In the genomic region with DNA sequence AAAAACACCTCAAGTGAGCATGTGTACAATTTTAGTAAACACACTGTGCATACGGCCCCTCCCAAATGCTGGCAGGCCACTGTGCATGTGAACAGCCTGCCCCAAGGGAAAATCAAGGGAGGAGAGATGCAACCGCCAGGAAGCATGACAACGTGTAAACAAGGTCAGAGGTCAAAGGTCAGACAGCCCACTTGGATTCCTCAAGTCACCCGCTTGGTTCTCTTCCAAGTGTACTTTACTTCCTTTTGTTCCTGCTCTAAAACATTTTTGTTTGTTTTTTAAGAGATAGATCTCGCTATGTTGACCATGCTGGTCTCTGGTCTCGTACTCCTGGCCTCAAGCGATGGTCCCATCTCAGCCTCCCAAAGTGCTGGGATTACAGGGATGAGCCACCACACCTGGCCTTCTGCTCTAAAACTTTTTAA, we compare ENCODE assay signal across 1 cellular context.
TF ChIP-seq lines count a peak whose summit lies in the region.

No MANE protein-coding gene starts in this region.

TF ChIP-seq in K562, 482 proteins besides CTCF, POLR2A, EP300 and RAD21 (continued from another document):
- TF ChIP-seq ZNF449 (CRISPR knock-in tag; IDR thresholded peaks at IDR 0.05) (peak; percentile 56; the same call in 1 of the 2 replicates), ZNF41 (CRISPR knock-in tag; conservative IDR thresholded peaks at IDR 0.05) (0 out of 2 replicates have a peak, but pooled peaks have one; percentile 53), NR4A1 (CRISPR knock-in tag; IDR thresholded peaks at IDR 0.05) (no peak), NR4A1 (tag; IDR thresholded peaks at IDR 0.05) (0 out of 2 replicates have a peak, but pooled peaks have one; percentile 73), MAFG (tag; conservative IDR thresholded peaks at IDR 0.05) (peak; percentile 9; the same call in 1 of the 2 replicates), PTRF (tag; IDR thresholded peaks at IDR 0.05) (peak; percentile 47; the same call in 1 of the 2 replicates), KDM4B (IDR thresholded peaks at IDR 0.05; ENCODE audit: borderline replicate concordance in 2 of 2, low read depth in 1 of 2) (no peak), SNAPC5 (CRISPR knock-in tag; IDR thresholded peaks at IDR 0.05) (no peak), JUN (IDR thresholded peaks at IDR 0.05; ENCODE audit: borderline replicate concordance, low read depth, low read length) (no peak), JUN (CRISPR knock-in tag; IDR thresholded peaks at IDR 0.05; ENCODE audit: borderline replicate concordance) (no peak), POLR2H (tag; IDR thresholded peaks at IDR 0.05; ENCODE audit: low read depth) (no peak), FOXK2 (conservative IDR thresholded peaks at IDR 0.05 in 1 of 2, IDR thresholded peaks at IDR 0.05 in 1 of 2; ENCODE audit: low read depth in 2 of 2) (peak; percentile 72 to 75; a peak in 3 of 4 replicates), ZNF197 (CRISPR knock-in tag; IDR thresholded peaks at IDR 0.05; ENCODE audit: low read depth) (0 out of 2 replicates have a peak, but pooled peaks have one; percentile 33), SMAD3 (CRISPR knock-in tag; conservative IDR thresholded peaks at IDR 0.05) (peak; percentile 60; the same call in 1 of the 2 replicates), HMG20B (CRISPR knock-in tag; IDR thresholded peaks at IDR 0.05) (no peak), RFX7 (CRISPR knock-in tag; IDR thresholded peaks at IDR 0.05) (no peak), MEF2D (tag; conservative IDR thresholded peaks at IDR 0.05; ENCODE audit: low read depth) (no peak), NR3C1 (CRISPR knock-in tag; IDR thresholded peaks at IDR 0.05) (no peak), ZNF324 (CRISPR knock-in tag; IDR thresholded peaks at IDR 0.05) (no peak), ZNF24 (IDR thresholded peaks at IDR 0.05) (no peak), TEAD1 (CRISPR knock-in tag; IDR thresholded peaks at IDR 0.05) (0 out of 4 replicates have a peak, but pooled peaks of 1 of the 2 experiments have one; percentile 35), CCAR2 (IDR thresholded peaks at IDR 0.05; ENCODE audit: low read depth, low read length) (no peak), ZNF778 (CRISPR knock-in tag; IDR thresholded peaks at IDR 0.05) (no peak), SMAD4 (CRISPR knock-in tag; conservative IDR thresholded peaks at IDR 0.05) (peak; percentile 40; the same call in 1 of the 2 replicates), HNRNPUL1 (IDR thresholded peaks at IDR 0.05; ENCODE audit: low read length) (no peak), TEAD2 (tag; IDR thresholded peaks at IDR 0.05) (peak; percentile 79), NR2F6 (CRISPR knock-in tag; IDR thresholded peaks at IDR 0.05) (peak; percentile 58; the same call in 1 of the 2 replicates), ZNF316 (IDR thresholded peaks at IDR 0.05) (no peak), ZNF639 (CRISPR knock-in tag; conservative IDR thresholded peaks at IDR 0.05 in 1 of 2, IDR thresholded peaks at IDR 0.05 in 1 of 2) (peak in 1 of 2 experiments; percentile 37; a peak in 1 of 4 replicates), NR2C1 (IDR thresholded peaks at IDR 0.05) (peak; percentile 97), NR2C1 (tag; IDR thresholded peaks at IDR 0.05) (peak; percentile 99), ZNF212 (CRISPR knock-in tag; IDR thresholded peaks at IDR 0.05) (no peak), SMAD2 (IDR thresholded peaks at IDR 0.05; ENCODE audit: low read depth, low read length) (no peak), SIN3B (IDR thresholded peaks at IDR 0.05; ENCODE audit: low read depth) (no peak), FOSL1 (tag; conservative IDR thresholded peaks at IDR 0.05) (0 out of 2 replicates have a peak, but pooled peaks have one; percentile 11), ZNF696 (CRISPR knock-in tag; conservative IDR thresholded peaks at IDR 0.05) (no peak), HMGN3 (IDR thresholded peaks at IDR 0.05; ENCODE audit: borderline replicate concordance, extremely low read depth, insufficient read length, low read depth, low read length) (no peak), ZNF224 (CRISPR knock-in tag; IDR thresholded peaks at IDR 0.05) (no peak), ZNF583 (CRISPR knock-in tag; IDR thresholded peaks at IDR 0.05) (peak; percentile 25; the same call in 1 of the 2 replicates), NR2C2 (CRISPR knock-in tag; IDR thresholded peaks at IDR 0.05) (peak; percentile 96), NR2C2 (tag; IDR thresholded peaks at IDR 0.05) (peak; percentile 98), PYGO2 (tag; IDR thresholded peaks at IDR 0.05) (peak; percentile 70), FOXM1 (IDR thresholded peaks at IDR 0.05; ENCODE audit: low read depth) (no peak), FOXM1 (CRISPR knock-in tag; IDR thresholded peaks at IDR 0.05; ENCODE audit: low read depth) (no peak), NFXL1 (CRISPR knock-in tag; IDR thresholded peaks at IDR 0.05) (0 out of 2 replicates have a peak, but pooled peaks have one; percentile 50)
- TF ChIP-seq, protein P1, sequence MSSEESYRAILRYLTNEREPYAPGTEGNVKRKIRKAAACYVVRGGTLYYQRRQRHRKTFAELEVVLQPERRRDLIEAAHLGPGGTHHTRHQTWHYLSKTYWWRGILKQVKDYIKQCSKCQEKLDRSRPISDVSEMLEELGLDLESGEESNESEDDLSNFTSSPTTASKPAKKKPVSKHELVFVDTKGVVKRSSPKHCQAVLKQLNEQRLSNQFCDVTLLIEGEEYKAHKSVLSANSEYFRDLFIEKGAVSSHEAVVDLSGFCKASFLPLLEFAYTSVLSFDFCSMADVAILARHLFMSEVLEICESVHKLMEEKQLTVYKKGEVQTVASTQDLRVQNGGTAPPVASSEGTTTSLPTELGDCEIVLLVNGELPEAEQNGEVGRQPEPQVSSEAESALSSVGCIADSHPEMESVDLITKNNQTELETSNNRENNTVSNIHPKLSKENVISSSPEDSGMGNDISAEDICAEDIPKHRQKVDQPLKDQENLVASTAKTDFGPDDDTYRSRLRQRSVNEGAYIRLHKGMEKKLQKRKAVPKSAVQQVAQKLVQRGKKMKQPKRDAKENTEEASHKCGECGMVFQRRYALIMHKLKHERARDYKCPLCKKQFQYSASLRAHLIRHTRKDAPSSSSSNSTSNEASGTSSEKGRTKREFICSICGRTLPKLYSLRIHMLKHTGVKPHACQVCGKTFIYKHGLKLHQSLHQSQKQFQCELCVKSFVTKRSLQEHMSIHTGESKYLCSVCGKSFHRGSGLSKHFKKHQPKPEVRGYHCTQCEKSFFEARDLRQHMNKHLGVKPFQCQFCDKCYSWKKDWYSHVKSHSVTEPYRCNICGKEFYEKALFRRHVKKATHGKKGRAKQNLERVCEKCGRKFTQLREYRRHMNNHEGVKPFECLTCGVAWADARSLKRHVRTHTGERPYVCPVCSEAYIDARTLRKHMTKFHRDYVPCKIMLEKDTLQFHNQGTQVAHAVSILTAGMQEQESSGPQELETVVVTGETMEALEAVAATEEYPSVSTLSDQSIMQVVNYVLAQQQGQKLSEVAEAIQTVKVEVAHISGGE (CRISPR knock-in tag; IDR thresholded peaks at IDR 0.05) = peak in 1 of 3 experiments; percentile 39; a peak in 1 of 6 replicates
- TF ChIP-seq, protein P2, sequence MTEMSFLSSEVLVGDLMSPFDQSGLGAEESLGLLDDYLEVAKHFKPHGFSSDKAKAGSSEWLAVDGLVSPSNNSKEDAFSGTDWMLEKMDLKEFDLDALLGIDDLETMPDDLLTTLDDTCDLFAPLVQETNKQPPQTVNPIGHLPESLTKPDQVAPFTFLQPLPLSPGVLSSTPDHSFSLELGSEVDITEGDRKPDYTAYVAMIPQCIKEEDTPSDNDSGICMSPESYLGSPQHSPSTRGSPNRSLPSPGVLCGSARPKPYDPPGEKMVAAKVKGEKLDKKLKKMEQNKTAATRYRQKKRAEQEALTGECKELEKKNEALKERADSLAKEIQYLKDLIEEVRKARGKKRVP (CRISPR knock-in tag; IDR thresholded peaks at IDR 0.05) = no peak
- TF ChIP-seq, protein P3, sequence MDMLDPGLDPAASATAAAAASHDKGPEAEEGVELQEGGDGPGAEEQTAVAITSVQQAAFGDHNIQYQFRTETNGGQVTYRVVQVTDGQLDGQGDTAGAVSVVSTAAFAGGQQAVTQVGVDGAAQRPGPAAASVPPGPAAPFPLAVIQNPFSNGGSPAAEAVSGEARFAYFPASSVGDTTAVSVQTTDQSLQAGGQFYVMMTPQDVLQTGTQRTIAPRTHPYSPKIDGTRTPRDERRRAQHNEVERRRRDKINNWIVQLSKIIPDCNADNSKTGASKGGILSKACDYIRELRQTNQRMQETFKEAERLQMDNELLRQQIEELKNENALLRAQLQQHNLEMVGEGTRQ (CRISPR knock-in tag; IDR thresholded peaks at IDR 0.05) = no peak
- TF ChIP-seq, protein P4, sequence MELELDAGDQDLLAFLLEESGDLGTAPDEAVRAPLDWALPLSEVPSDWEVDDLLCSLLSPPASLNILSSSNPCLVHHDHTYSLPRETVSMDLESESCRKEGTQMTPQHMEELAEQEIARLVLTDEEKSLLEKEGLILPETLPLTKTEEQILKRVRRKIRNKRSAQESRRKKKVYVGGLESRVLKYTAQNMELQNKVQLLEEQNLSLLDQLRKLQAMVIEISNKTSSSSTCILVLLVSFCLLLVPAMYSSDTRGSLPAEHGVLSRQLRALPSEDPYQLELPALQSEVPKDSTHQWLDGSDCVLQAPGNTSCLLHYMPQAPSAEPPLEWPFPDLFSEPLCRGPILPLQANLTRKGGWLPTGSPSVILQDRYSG (tag; conservative IDR thresholded peaks at IDR 0.05; ENCODE audit: low read depth) = peak; percentile 75; the same call in 1 of the 2 replicates
